In the genomic region with DNA sequence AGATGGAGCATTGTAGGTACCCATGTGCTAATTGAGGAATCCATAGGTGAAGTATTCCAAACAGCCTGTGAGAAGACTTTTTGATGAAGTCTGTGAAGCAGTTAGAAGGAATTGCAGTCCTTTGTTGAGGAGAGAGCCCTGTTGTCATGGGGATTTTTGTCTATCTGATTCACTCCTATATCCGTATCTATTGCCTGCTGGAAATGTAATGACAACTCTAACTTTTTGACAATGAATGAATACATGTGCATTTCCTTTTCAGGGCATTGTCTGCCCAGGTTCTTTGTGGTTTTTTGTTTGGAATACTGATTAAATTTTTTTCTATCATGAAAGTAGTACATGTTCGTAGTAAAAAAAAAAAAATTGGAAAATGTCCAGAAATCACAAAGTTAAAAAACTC, we compare ENCODE assay signal across 20 cellular contexts. TPM values are rescaled to one million over a fixed set of nuclear protein-coding genes. Genes with fewer than 3 reads are reported as not detected.
"Had no signal": no experiment of that assay in that cellular context is flagged by ENCODE, and none has a peak within 500 bp of the region (broad histone marks: within the 10 kb centered on the region; RNA-seq: fewer than 3 reads in every experiment).

No MANE protein-coding gene starts in this region.

- H3K4me1 ChIP-seq: foreskin keratinocyte, neural progenitor cell, parathyroid adenoma, prostate gland, spleen, tibial artery, upper lobe of left lung, uterus had no signal

- H3K36me3 ChIP-seq: neural progenitor cell, prostate gland, spleen, tibial artery, upper lobe of left lung, uterus had no signal

- H3K9me3 ChIP-seq: prostate gland had no signal

- DNase-seq: erythroblast; islet precursor cell; left cardiac atrium; left ventricle myocardium superior; nucleus accumbens; spleen; stimulated activated CD4-positive, alpha-beta T cell treated with anti-CD3 and anti-CD28 coated beads, Interleukin-15, amount 100 ng/mL, for 24 hours; stimulated activated CD4-positive, alpha-beta T cell treated with anti-CD3 and anti-CD28 coated beads, Interleukin-1b, Interleukin-23, amount 100 ng/mL, for 48 hours; stimulated activated CD4-positive, alpha-beta T cell treated with anti-CD3 and anti-CD28 coated beads, Interleukin-4, amount 100 ng/mL, for 24 hours; tibial artery; upper lobe of left lung; uterus had no signal

- H3K9ac ChIP-seq: neural progenitor cell, parathyroid adenoma had no signal

- H3K79me2 ChIP-seq: parathyroid adenoma had no signal

- H2AFZ ChIP-seq: neural progenitor cell, parathyroid adenoma had no signal

- H3K27me3 ChIP-seq: foreskin keratinocyte, neural progenitor cell, tibial artery, upper lobe of left lung, uterus had no signal

- ATAC-seq: foreskin keratinocyte; left cardiac atrium; left ventricle myocardium superior; natural killer cell treated with Interleukin-12 subunit alpha and Interleukin-12 subunit beta and Interleukin-15 and Interleukin-18, amount 100 ng/mL, for 72 hours; sciatic nerve; stimulated activated memory B cell treated with anti-CD40 and anti-IgM and Interleukin-4, amounts not matched to agents 10 μg/mL and 1 μg/mL and 100 μg/mL, for 72 hours had no signal

- H3K4me3 ChIP-seq: lung, neural progenitor cell, prostate gland, spleen, tibial artery, upper lobe of left lung, uterus had no signal

- H3K4me2 ChIP-seq: neural progenitor cell had no signal

- H3K27ac ChIP-seq: foreskin keratinocyte, neural progenitor cell, parathyroid adenoma, prostate gland, spleen, tibial artery, upper lobe of left lung, uterus had no signal

RNA-seq across cellular contexts. Expression of a gene that starts 31.1 kb away (rescaled TPM):
- total RNA-seq: natural killer cell treated with Interleukin-12 subunit alpha and Interleukin-12 subunit beta and Interleukin-15 and Interleukin-18, amount 100 ng/mL, for 72 hours had no signal
